Comparison of ENCODE assay signal across 19 cellular contexts in genomic region chr11:69416123-69416475, GRCh38.
DNase-seq lines count a peak whose midpoint lies in the region; ATAC-seq, FAIRE-seq and TF ChIP-seq lines count a peak whose summit lies in the region.
"Had no signal": no experiment of that assay in that cellular context is flagged by ENCODE, and none has a peak within 500 bp of the region (broad histone marks: within the 10 kb centered on the region; RNA-seq: fewer than 3 reads in every experiment).

No MANE protein-coding gene starts in this region.

- H3K9me3 ChIP-seq in pancreas, result no peaks in the 10 kb centered on the region
- no peaks in the 10 kb centered on the region for H3K9me3 ChIP-seq in MM.1S (replicated peaks; ENCODE audit: insufficient read depth, low read length)
- H3K9me3 ChIP-seq: gastrocnemius medialis, neutrophil had no signal

- no peak overlapping the region for H2AFZ ChIP-seq in MM.1S (ENCODE audit: low read length)
- H2AFZ ChIP-seq: PC-9 had no signal

- H3K4me1 ChIP-seq in pancreas (no peaks in the 10 kb centered on the region), MM.1S (ENCODE audit: low read length) (no peaks in the 10 kb centered on the region)

- no peak overlapping the region for H3K4me2 ChIP-seq in MM.1S (ENCODE audit: low read depth, low read length)
- H3K4me2 ChIP-seq: PC-9 had no signal

- no peaks in the 10 kb centered on the region for H3K79me2 ChIP-seq in MM.1S (ENCODE audit: low read length)

- ATAC-seq in left ventricle myocardium superior (peak; percentile 41), pancreas (peak in 1 of 4 donors; percentile 13)
- ATAC-seq: activated CD4-positive, alpha-beta T cell treated with anti-CD3 and anti-CD28 coated beads for 36 hours; gastrocnemius medialis had no signal

- H3K9me2 ChIP-seq in MM.1S (replicated peaks; ENCODE audit: insufficient read depth, low read length), result no peaks in the 10 kb centered on the region

- intact Hi-C loops in left ventricle myocardium superior (cut with micrococcal nuclease), result no loop called here
- intact Hi-C loops in pancreas (cut with DNase I), result no loop called here

- H3K9ac ChIP-seq in MM.1S (ENCODE audit: low read length), result no peak overlapping the region

- H3F3A ChIP-seq in MM.1S (ENCODE audit: insufficient read depth, low read length), result no peaks in the 10 kb centered on the region

- TF ChIP-seq CTCF in pancreas (IDR thresholded peaks at IDR 0.05) (no peak), MM.1S (IDR thresholded peaks at IDR 0.05; ENCODE audit: low read length) (no peak)

- H3K4me3 ChIP-seq in pancreas, result no peak overlapping the region
- H3K4me3 ChIP-seq in MM.1S (ENCODE audit: low read length), result no peak overlapping the region
- H3K4me3 ChIP-seq: gastrocnemius medialis, PC-9 had no signal

- FAIRE-seq in pancreas (lab: Jason Lieb, UNC), result no peak
- no peak for FAIRE-seq in urothelium cell line (lab: Jason Lieb, UNC)
- FAIRE-seq: A204.1 had no signal

- DNase-seq in Ammon's horn (ENCODE audit: low spot score) (peak; percentile 44), RPMI8226 (peak; percentile 31), left ventricle myocardium superior (peak; percentile 21), pancreas (no peak), MM.1S (no peak), urothelium cell line (ENCODE audit: low spot score) (no peak)
- DNase-seq in NK-92 treated with Interleukin-12 subunit alpha and Interleukin-12 subunit beta, amount 100 ng/mL, for 24 hours (lab: John Stamatoyannopoulos, UW), result no peak
- no peak for DNase-seq in activated CD4-positive, CD25-positive, alpha-beta regulatory T cell treated with anti-CD3 and anti-CD28 coated beads, Interleukin-2, amount 50 U/mL, for 72 hours
- DNase-seq: activated CD4-positive, alpha-beta T cell treated with anti-CD3 and anti-CD28 coated beads for 36 hours; activated effector memory CD4-positive, alpha-beta T cell treated with anti-CD3 and anti-CD28 coated beads, Interleukin-2, amount 50 U/mL, for 16 hours; central memory CD4-positive, alpha-beta T cell; DMS153; erythroblast; gastrocnemius medialis; NCI-H774; PC-9; stimulated activated CD4-positive, alpha-beta T cell treated with anti-CD3 and anti-CD28 coated beads, Interleukin-1b, Interleukin-23, amount 100 ng/mL, for 48 hours had no signal

- H3K27ac ChIP-seq in pancreas, result peak overlapping the region in 3 of 4 donors; percentile 28 to 82 (median 42)
- H3K27ac ChIP-seq in MM.1S (ENCODE audit: low read length), result no peak overlapping the region
- H3K27ac ChIP-seq: gastrocnemius medialis, neutrophil, PC-9 had no signal

- H3K27me3 ChIP-seq in pancreas, result no peaks in the 10 kb centered on the region
- H3K27me3 ChIP-seq in MM.1S (replicated peaks; ENCODE audit: insufficient read depth, low read length), result peaks cover 39% of the 10 kb centered on the region
- H3K27me3 ChIP-seq: gastrocnemius medialis had no signal

- WGBS in pancreas, 2 donors, result 73 to 84% methylated on average over 14 of the region's 14 CpGs

- H3K36me3 ChIP-seq in pancreas (no peaks in the 10 kb centered on the region), MM.1S (replicated peaks; ENCODE audit: insufficient read depth, low read length) (no peaks in the 10 kb centered on the region)
- H3K36me3 ChIP-seq: gastrocnemius medialis, neutrophil had no signal

- no peaks in the 10 kb centered on the region for H4K20me1 ChIP-seq in MM.1S (ENCODE audit: insufficient read depth, low read length)

Comparison
In these comparisons a context has a peak if more than half of its experiments do, and no peak if none do; other contexts are left out.
1. DNase-seq: peak in Ammon's horn (single experiment), RPMI8226 (single experiment) and left ventricle myocardium superior (single experiment); none in pancreas (0 of 6), NK-92 treated with Interleukin-12 subunit alpha and Interleukin-12 subunit beta, amount 100 ng/mL, for 24 hours (single experiment), MM.1S (single experiment), urothelium cell line (single experiment) and activated CD4-positive, CD25-positive, alpha-beta regulatory T cell treated with anti-CD3 and anti-CD28 coated beads, Interleukin-2, amount 50 U/mL, for 72 hours (single experiment).